8 cellular contexts compared by ENCODE assay signal in genomic region chr1:225427249-225428065, GRCh38. TPM values are rescaled to one million over a fixed set of nuclear protein-coding genes. Genes with fewer than 3 reads are reported as not detected.
DNase-seq lines count a peak whose midpoint lies in the region; ATAC-seq and TF ChIP-seq lines count a peak whose summit lies in the region.

LBR (minus strand) TSS chr1:225428038; CDS start chr1:225424075, 3,963 bp downstream.

- H3K4me1 ChIP-seq in foreskin keratinocyte (peaks cover 26% of the 10 kb centered on the region), neuron (ENCODE audit: insufficient read depth, low read length) (peaks cover 26% of the 10 kb centered on the region)

- DNase-seq in EH (ENCODE audit: low read depth) = peak; percentile 52
- peak in 1 of 2 experiments; percentile 15 for DNase-seq in HL-60 (ENCODE audit: low read depth in 1 of 2, low spot score in 1 of 2)
- DNase-seq in activated T-cell treated with anti-CD3 and anti-CD28 coated beads, Interleukin-2, amount 50 U/mL, for 4 hours = peak; percentile 20
- peak in 1 of 2 donors; percentile 56 for DNase-seq in foreskin keratinocyte
- no peak for DNase-seq in cerebellar nuclear complex (lab: John Stamatoyannopoulos, UW)
- DNase-seq in NCI-H2107 (lab: John Stamatoyannopoulos, UW) = no peak

- H3K9me3 Mint-ChIP-seq in activated T-cell treated with anti-CD3 and anti-CD28 coated beads, Interleukin-2, amount 50 U/mL, for 4 hours = no peaks in the 10 kb centered on the region

- H3K36me3 ChIP-seq in neuron (ENCODE audit: insufficient read depth, low read length) = peaks cover 2% of the 10 kb centered on the region

- H3K4me3 Mint-ChIP-seq in activated T-cell treated with anti-CD3 and anti-CD28 coated beads, Interleukin-2, amount 50 U/mL, for 4 hours = peak within 1 kb of the TSS; percentile 89

- TF ChIP-seq CTCF in HL-60 (IDR thresholded peaks at IDR 0.05; ENCODE audit: insufficient read depth, low read length) = no peak
- no peak for TF ChIP-seq CTCF in foreskin keratinocyte (conservative IDR thresholded peaks at IDR 0.05)

- peak within 1 kb of the TSS; percentile 88 for H3K27ac ChIP-seq in HL-60 (replicated peaks)
- H3K27ac ChIP-seq in foreskin keratinocyte = peak within 1 kb of the TSS; percentile 90

- peaks cover 2% of the 10 kb centered on the region for H3K36me3 Mint-ChIP-seq in activated T-cell treated with anti-CD3 and anti-CD28 coated beads, Interleukin-2, amount 50 U/mL, for 4 hours (ENCODE audit: insufficient read depth)

- peak within 1 kb of the TSS; percentile 94 for H2AFZ ChIP-seq in neuron (ENCODE audit: low read depth, low read length)

- H3K4me3 ChIP-seq in HL-60 (replicated peaks; ENCODE audit: insufficient read depth, low read length) = peak within 1 kb of the TSS; percentile 87
- H3K4me3 ChIP-seq in neuron (ENCODE audit: low read length) = peak within 1 kb of the TSS; percentile 76

- H3K27me3 ChIP-seq in HL-60 (ENCODE audit: insufficient read depth, poor library complexity, severe bottlenecking) = no peaks in the 10 kb centered on the region
- H3K27me3 ChIP-seq in foreskin keratinocyte = no peaks in the 10 kb centered on the region
- H3K27me3 ChIP-seq in neuron (ENCODE audit: insufficient read depth, low read length) = no peaks in the 10 kb centered on the region

- no peaks in the 10 kb centered on the region for H3K27me3 Mint-ChIP-seq in activated T-cell treated with anti-CD3 and anti-CD28 coated beads, Interleukin-2, amount 50 U/mL, for 4 hours (ENCODE audit: low read depth)

- peaks cover 5% of the 10 kb centered on the region for H3K9me3 ChIP-seq in neuron (ENCODE audit: low read length)

- H3K4me1 Mint-ChIP-seq in activated T-cell treated with anti-CD3 and anti-CD28 coated beads, Interleukin-2, amount 50 U/mL, for 4 hours (ENCODE audit: low read depth) = peaks cover 54% of the 10 kb centered on the region

- peak; percentile 9 for ATAC-seq in GM21390 (IDR thresholded peaks at IDR 0.05; ENCODE audit: unreplicated experiment)
- peak; percentile 39 to 49 for ATAC-seq in activated T-cell treated with anti-CD3 and anti-CD28 coated beads, Interleukin-2, amount 50 U/mL, for 4 hours
- peak; percentile 56 for ATAC-seq in foreskin keratinocyte

RNA-seq across cellular contexts. Expression of gene LBR, which starts in this region (rescaled TPM):
- 10 to 100 TPM; 71.0 to 89.9 (median 78.9) TPM for total RNA-seq in activated T-cell treated with anti-CD3 and anti-CD28 coated beads, Interleukin-2, amount 50 U/mL, for 4 hours
- total RNA-seq in foreskin keratinocyte = 51.3 and 66.1 TPM in 2 replicates
- 15.9 and 23.3 TPM in 2 replicates for polyA plus RNA-seq in foreskin keratinocyte

Comparison
In these comparisons a context has a peak if more than half of its experiments do, and no peak if none do; other contexts are left out.
1. DNase-seq: peak in EH (single experiment) and activated T-cell treated with anti-CD3 and anti-CD28 coated beads, Interleukin-2, amount 50 U/mL, for 4 hours (single experiment); none in cerebellar nuclear complex (0 of 2) and NCI-H2107 (single experiment).
2. Peak in every context shown above with its lines, with median percentiles within 50 percentile points of each other: ATAC-seq.